Comparison of ENCODE assay signal across 18 cellular contexts in the genomic region with DNA sequence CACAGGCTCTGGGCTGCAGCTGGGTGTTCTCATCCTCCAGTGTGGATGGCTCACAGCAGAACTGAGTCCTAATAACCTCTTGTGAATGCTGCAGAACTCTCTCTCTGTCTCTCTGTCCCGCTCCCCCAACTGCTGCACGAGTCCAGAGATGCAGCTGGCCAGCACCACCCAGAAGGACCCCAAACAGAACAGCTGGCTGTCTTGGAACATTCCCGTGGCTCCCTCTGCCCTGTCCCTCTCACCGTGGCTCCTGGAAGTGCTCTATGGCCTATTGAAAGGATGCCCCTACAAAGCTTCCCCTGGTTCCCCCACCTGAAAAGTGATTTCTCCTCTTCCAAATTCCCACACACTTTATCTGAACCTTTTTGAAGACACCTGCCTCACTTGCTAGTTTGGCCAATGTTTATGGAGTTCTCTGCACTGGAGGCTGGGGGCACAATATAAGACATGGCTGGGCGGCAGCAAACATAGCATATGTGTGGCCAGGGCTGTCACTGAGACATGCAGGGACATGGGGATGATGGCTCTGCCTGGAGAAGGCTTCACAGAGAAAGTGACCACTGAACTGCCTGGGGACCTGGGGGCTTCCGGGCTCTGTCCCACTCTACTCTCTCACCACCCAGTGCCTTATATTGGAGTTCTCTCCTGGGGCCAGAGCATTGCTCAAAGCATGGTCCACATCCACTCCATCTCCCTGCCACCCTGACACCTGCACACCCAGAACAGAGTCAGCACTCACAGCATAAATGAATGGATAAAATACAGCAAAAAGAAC. TPM values are rescaled to one million over a fixed set of nuclear protein-coding genes. Genes with fewer than 3 reads are reported as not detected.
"Had no signal": no experiment of that assay in that cellular context is flagged by ENCODE, and none has a peak within 500 bp of the region (broad histone marks: within the 10 kb centered on the region; RNA-seq: fewer than 3 reads in every experiment).

No MANE protein-coding gene starts in this region.

RNA-seq across cellular contexts. Expression of a gene that starts 10.3 kb away (rescaled TPM):
- total RNA-seq: activated B cell treated with CpG ODN at 0.5 μM for 24 hours; activated CD4-positive, alpha-beta memory T cell treated with anti-CD3 and anti-CD28 coated beads, Interleukin-2, amount 10 ng/mL, durations not matched to agents 7 days and 5 days; activated CD4-positive, alpha-beta T cell treated with anti-CD3 and anti-CD28 coated beads, Interleukin-2, amount 10 ng/mL, durations not matched to agents 24 days and 14 days; activated CD8-positive, alpha-beta memory T cell treated with anti-CD3 and anti-CD28 coated beads for 36 hours; activated CD8-positive, alpha-beta T cell treated with anti-CD3 and anti-CD28 coated beads, Interleukin-2, amount 10 ng/mL, durations not matched to agents 7 days and 5 days; activated naive CD8-positive, alpha-beta T cell treated with anti-CD3 and anti-CD28 coated beads, Interleukin-2, amount 10 ng/mL, durations not matched to agents 7 days and 5 days; activated T-cell treated with anti-CD3 and anti-CD28 coated beads, Interleukin-2, amount 50 U/mL, for 4 hours; activated T-cell treated with anti-CD3 and anti-CD28 coated beads, Interleukin-2, amount 50 U/mL, for 72 hours; activated T-helper 1 cell treated with anti-CD3 and anti-CD28 coated beads, Interleukin-12 subunit alpha, Interleukin-12 subunit beta, Interleukin-2, Interleukin-4 antibody, amounts not matched to agents 30 ng/mL and 10 ng/mL and 1 ng/mL, durations not matched to agents 14 hours and 24 hours and 36 hours; activated T-helper 17 cell treated with anti-CD3 and anti-CD28 coated beads, Interleukin-2, amount 50 U/mL, for 72 hours; ascending aorta; bronchial epithelial cell; cardiac muscle cell; T-cell; T-helper 1 cell treated with Interleukin-12 subunit alpha and Interleukin-12 subunit beta and Interleukin-4 antibody, amounts not matched to agents 30 ng/mL and 1 ng/mL, for 36 hours; T-helper 17 cell; T-helper 2 cell treated with Interferon-gamma antibody and Interleukin-4, amounts not matched to agents 100 ng/mL and 5 ng/mL, for 36 hours had no signal
- polyA plus RNA-seq: adipose tissue, cardiac muscle cell had no signal

RNA-seq across cellular contexts. Expression of a gene that starts 15.1 kb away (rescaled TPM):
- total RNA-seq: activated B cell treated with CpG ODN at 0.5 μM for 24 hours; activated CD4-positive, alpha-beta memory T cell treated with anti-CD3 and anti-CD28 coated beads, Interleukin-2, amount 10 ng/mL, durations not matched to agents 7 days and 5 days; activated CD4-positive, alpha-beta T cell treated with anti-CD3 and anti-CD28 coated beads, Interleukin-2, amount 10 ng/mL, durations not matched to agents 24 days and 14 days; activated CD8-positive, alpha-beta memory T cell treated with anti-CD3 and anti-CD28 coated beads for 36 hours; activated CD8-positive, alpha-beta T cell treated with anti-CD3 and anti-CD28 coated beads, Interleukin-2, amount 10 ng/mL, durations not matched to agents 7 days and 5 days; activated T-cell treated with anti-CD3 and anti-CD28 coated beads, Interleukin-2, amount 50 U/mL, for 4 hours; activated T-cell treated with anti-CD3 and anti-CD28 coated beads, Interleukin-2, amount 50 U/mL, for 72 hours; activated T-helper 1 cell treated with anti-CD3 and anti-CD28 coated beads, Interleukin-12 subunit alpha, Interleukin-12 subunit beta, Interleukin-2, Interleukin-4 antibody, amounts not matched to agents 30 ng/mL and 10 ng/mL and 1 ng/mL, durations not matched to agents 14 hours and 24 hours and 36 hours; activated T-helper 17 cell treated with anti-CD3 and anti-CD28 coated beads, Interleukin-2, amount 50 U/mL, for 72 hours; cardiac muscle cell; T-helper 1 cell treated with Interleukin-12 subunit alpha and Interleukin-12 subunit beta and Interleukin-4 antibody, amounts not matched to agents 30 ng/mL and 1 ng/mL, for 36 hours; T-helper 2 cell treated with Interferon-gamma antibody and Interleukin-4, amounts not matched to agents 100 ng/mL and 5 ng/mL, for 36 hours had no signal

RNA-seq across cellular contexts. Expression of a gene that starts 30.6 kb away (rescaled TPM):
- total RNA-seq: activated B cell treated with CpG ODN at 0.5 μM for 24 hours; activated CD4-positive, alpha-beta memory T cell treated with anti-CD3 and anti-CD28 coated beads, Interleukin-2, amount 10 ng/mL, durations not matched to agents 7 days and 5 days; activated CD4-positive, alpha-beta T cell treated with anti-CD3 and anti-CD28 coated beads, Interleukin-2, amount 10 ng/mL, durations not matched to agents 24 days and 14 days; activated CD8-positive, alpha-beta memory T cell treated with anti-CD3 and anti-CD28 coated beads for 36 hours; activated CD8-positive, alpha-beta T cell treated with anti-CD3 and anti-CD28 coated beads, Interleukin-2, amount 10 ng/mL, durations not matched to agents 7 days and 5 days; activated naive CD8-positive, alpha-beta T cell treated with anti-CD3 and anti-CD28 coated beads, Interleukin-2, amount 10 ng/mL, durations not matched to agents 7 days and 5 days; activated T-cell treated with anti-CD3 and anti-CD28 coated beads, Interleukin-2, amount 50 U/mL, for 4 hours; activated T-cell treated with anti-CD3 and anti-CD28 coated beads, Interleukin-2, amount 50 U/mL, for 72 hours; activated T-helper 1 cell treated with anti-CD3 and anti-CD28 coated beads, Interleukin-12 subunit alpha, Interleukin-12 subunit beta, Interleukin-2, Interleukin-4 antibody, amounts not matched to agents 30 ng/mL and 10 ng/mL and 1 ng/mL, durations not matched to agents 14 hours and 24 hours and 36 hours; activated T-helper 17 cell treated with anti-CD3 and anti-CD28 coated beads, Interleukin-2, amount 50 U/mL, for 72 hours; ascending aorta; bronchial epithelial cell; cardiac muscle cell; T-helper 1 cell treated with Interleukin-12 subunit alpha and Interleukin-12 subunit beta and Interleukin-4 antibody, amounts not matched to agents 30 ng/mL and 1 ng/mL, for 36 hours; T-helper 2 cell treated with Interferon-gamma antibody and Interleukin-4, amounts not matched to agents 100 ng/mL and 5 ng/mL, for 36 hours had no signal
- polyA plus RNA-seq: cardiac muscle cell had no signal

RNA-seq across cellular contexts. Expression of a gene that starts 48.4 kb away (rescaled TPM):
- total RNA-seq: activated CD4-positive, alpha-beta T cell treated with anti-CD3 and anti-CD28 coated beads, Interleukin-2, amount 10 ng/mL, durations not matched to agents 24 days and 14 days; activated CD8-positive, alpha-beta memory T cell treated with anti-CD3 and anti-CD28 coated beads for 36 hours; activated CD8-positive, alpha-beta T cell treated with anti-CD3 and anti-CD28 coated beads, Interleukin-2, amount 10 ng/mL, durations not matched to agents 7 days and 5 days; activated T-cell treated with anti-CD3 and anti-CD28 coated beads, Interleukin-2, amount 50 U/mL, for 72 hours; activated T-helper 1 cell treated with anti-CD3 and anti-CD28 coated beads, Interleukin-12 subunit alpha, Interleukin-12 subunit beta, Interleukin-2, Interleukin-4 antibody, amounts not matched to agents 30 ng/mL and 10 ng/mL and 1 ng/mL, durations not matched to agents 14 hours and 24 hours and 36 hours; T-helper 2 cell treated with Interferon-gamma antibody and Interleukin-4, amounts not matched to agents 100 ng/mL and 5 ng/mL, for 36 hours had no signal
- polyA plus RNA-seq: cardiac muscle cell had no signal

RNA-seq across cellular contexts. Expression of a gene that starts 54.4 kb away (rescaled TPM):
- total RNA-seq: activated B cell treated with CpG ODN at 0.5 μM for 24 hours; activated CD4-positive, alpha-beta memory T cell treated with anti-CD3 and anti-CD28 coated beads, Interleukin-2, amount 10 ng/mL, durations not matched to agents 7 days and 5 days; activated CD4-positive, alpha-beta T cell treated with anti-CD3 and anti-CD28 coated beads, Interleukin-2, amount 10 ng/mL, durations not matched to agents 24 days and 14 days; activated CD8-positive, alpha-beta memory T cell treated with anti-CD3 and anti-CD28 coated beads for 36 hours; activated CD8-positive, alpha-beta T cell treated with anti-CD3 and anti-CD28 coated beads, Interleukin-2, amount 10 ng/mL, durations not matched to agents 7 days and 5 days; activated naive CD8-positive, alpha-beta T cell treated with anti-CD3 and anti-CD28 coated beads, Interleukin-2, amount 10 ng/mL, durations not matched to agents 7 days and 5 days; activated T-cell treated with anti-CD3 and anti-CD28 coated beads, Interleukin-2, amount 50 U/mL, for 4 hours; activated T-cell treated with anti-CD3 and anti-CD28 coated beads, Interleukin-2, amount 50 U/mL, for 72 hours; activated T-helper 1 cell treated with anti-CD3 and anti-CD28 coated beads, Interleukin-12 subunit alpha, Interleukin-12 subunit beta, Interleukin-2, Interleukin-4 antibody, amounts not matched to agents 30 ng/mL and 10 ng/mL and 1 ng/mL, durations not matched to agents 14 hours and 24 hours and 36 hours; activated T-helper 17 cell treated with anti-CD3 and anti-CD28 coated beads, Interleukin-2, amount 50 U/mL, for 72 hours; ascending aorta; bronchial epithelial cell; cardiac muscle cell; T-cell; T-helper 1 cell treated with Interleukin-12 subunit alpha and Interleukin-12 subunit beta and Interleukin-4 antibody, amounts not matched to agents 30 ng/mL and 1 ng/mL, for 36 hours; T-helper 17 cell; T-helper 2 cell treated with Interferon-gamma antibody and Interleukin-4, amounts not matched to agents 100 ng/mL and 5 ng/mL, for 36 hours had no signal
- polyA plus RNA-seq: cardiac muscle cell had no signal
